16 cellular contexts compared by ENCODE assay signal in genomic region chr16:52557236-52557635, GRCh38. TPM values are rescaled to one million over a fixed set of nuclear protein-coding genes. Genes with fewer than 3 reads are reported as not detected.
"Had no signal": no experiment of that assay in that cellular context is flagged by ENCODE, and none has a peak within 500 bp of the region (broad histone marks: within the 10 kb centered on the region; RNA-seq: fewer than 3 reads in every experiment).

No MANE protein-coding gene starts in this region.

- H3K36me3 ChIP-seq: gastrocnemius medialis, heart right ventricle, sigmoid colon, SJCRH30, thyroid gland had no signal

- DNase-seq: activated gamma-delta T cell treated with Interleukin-2 at 50 U/mL for 16 hours; activated naive CD8-positive, alpha-beta T cell treated with anti-CD3 and anti-CD28 coated beads for 36 hours; activated T-cell treated with anti-CD3 and anti-CD28 coated beads, Interleukin-2, amount 50 U/mL, for 24 hours; gastrocnemius medialis; heart right ventricle; nephron progenitor cell; psoas muscle; sigmoid colon; SJCRH30; stimulated activated CD4-positive, alpha-beta T cell treated with anti-CD3 and anti-CD28 coated beads, Interleukin-4, amount 100 ng/mL, for 4 hours; stimulated activated naive CD8-positive, alpha-beta T cell treated with anti-CD3 and anti-CD28 coated beads, Interleukin-15, amount 100 ng/mL, for 72 hours; SW 1271; thyroid gland had no signal

- H3K4me1 Mint-ChIP-seq: activated naive CD8-positive, alpha-beta T cell treated with anti-CD3 and anti-CD28 coated beads for 36 hours; stimulated activated naive CD8-positive, alpha-beta T cell treated with anti-CD3 and anti-CD28 coated beads, Interleukin-15, amount 100 ng/mL, for 72 hours had no signal

- H3K4me3 Mint-ChIP-seq: activated naive CD8-positive, alpha-beta T cell treated with anti-CD3 and anti-CD28 coated beads for 36 hours; activated T-cell treated with anti-CD3 and anti-CD28 coated beads, Interleukin-2, amount 50 U/mL, for 24 hours; nephron progenitor cell; stimulated activated naive CD8-positive, alpha-beta T cell treated with anti-CD3 and anti-CD28 coated beads, Interleukin-15, amount 100 ng/mL, for 72 hours had no signal

- ATAC-seq: activated CD4-positive, CD25-positive, alpha-beta regulatory T cell treated with anti-CD3 and anti-CD28 coated beads, Interleukin-2, amount 50 U/mL, for 24 hours; gastrocnemius medialis; heart right ventricle; psoas muscle; stimulated activated naive CD8-positive, alpha-beta T cell treated with anti-CD3 and anti-CD28 coated beads, Interleukin-15, amount 100 ng/mL, for 72 hours had no signal

- H3K4me1 ChIP-seq: gastrocnemius medialis, heart right ventricle, psoas muscle, sigmoid colon, thyroid gland had no signal

- H3K9me3 ChIP-seq: gastrocnemius medialis, psoas muscle, SJCRH30, thyroid gland had no signal

- H3K36me3 Mint-ChIP-seq: activated naive CD8-positive, alpha-beta T cell treated with anti-CD3 and anti-CD28 coated beads for 36 hours had no signal

- H3K27me3 Mint-ChIP-seq: activated T-cell treated with anti-CD3 and anti-CD28 coated beads, Interleukin-2, amount 50 U/mL, for 24 hours had no signal

- H3K4me3 ChIP-seq: gastrocnemius medialis, heart right ventricle, psoas muscle, sigmoid colon, SJCRH30, thyroid gland had no signal

- H3K27me3 ChIP-seq: gastrocnemius medialis, SJCRH30, thyroid gland had no signal

- H3K27ac ChIP-seq: gastrocnemius medialis, heart right ventricle, psoas muscle, sigmoid colon, SJCRH30, thyroid gland had no signal

- H3K27ac Mint-ChIP-seq: activated naive CD8-positive, alpha-beta T cell treated with anti-CD3 and anti-CD28 coated beads for 36 hours; activated T-cell treated with anti-CD3 and anti-CD28 coated beads, Interleukin-2, amount 50 U/mL, for 24 hours; nephron progenitor cell; stimulated activated naive CD8-positive, alpha-beta T cell treated with anti-CD3 and anti-CD28 coated beads, Interleukin-15, amount 100 ng/mL, for 72 hours had no signal

RNA-seq across cellular contexts. Expression of gene TOX3, which starts 10.3 kb away (rescaled TPM):
- total RNA-seq: activated naive CD8-positive, alpha-beta T cell treated with anti-CD3 and anti-CD28 coated beads for 36 hours; chondrocyte; heart right ventricle; lung microvascular endothelial cell; psoas muscle; thyroid gland had no signal
- polyA plus RNA-seq: heart right ventricle had no signal
